4 cellular contexts compared by ENCODE assay signal in the genomic region with DNA sequence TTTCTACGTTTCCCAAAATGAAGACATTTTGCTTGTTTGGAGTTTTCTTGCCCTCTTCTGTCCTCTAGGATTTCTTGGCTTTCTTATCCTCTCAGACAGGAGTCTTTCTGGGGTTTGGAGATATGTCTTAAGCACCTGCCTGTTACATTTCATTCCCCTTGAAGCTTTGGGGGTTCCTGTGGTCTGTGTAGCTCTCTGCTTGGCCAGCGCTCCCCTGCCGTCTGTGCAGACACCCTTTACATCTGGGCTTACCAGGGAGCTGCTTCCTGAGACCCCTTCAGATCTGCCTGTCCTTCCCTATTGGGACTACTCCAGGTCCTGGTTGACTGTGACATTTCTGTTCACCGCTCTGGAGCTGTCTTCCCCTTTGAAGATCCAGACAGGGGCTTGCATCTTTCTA.
"Had no signal": no experiment of that assay in that cellular context is flagged by ENCODE, and none has a peak within 500 bp of the region (broad histone marks: within the 10 kb centered on the region; RNA-seq: fewer than 3 reads in every experiment).

No MANE protein-coding gene starts in this region.

- H3K4me1 Mint-ChIP-seq: GM23338 had no signal

- H3K27ac Mint-ChIP-seq: GM23338, H9 had no signal

- H3K4me3 ChIP-seq: GM23338, K562 had no signal

- DNase-seq: H9, KG1 had no signal

- H2AFZ ChIP-seq: GM23338 had no signal

- ATAC-seq: K562 had no signal

- H3K4me2 ChIP-seq: GM23338 had no signal

- H3K9me3 Mint-ChIP-seq: GM23338 had no signal

- H3K4me3 Mint-ChIP-seq: GM23338, H9 had no signal
